9 cellular contexts compared by ENCODE assay signal in genomic region chr2:65071499-65072180, GRCh38. TPM values are rescaled to one million over a fixed set of nuclear protein-coding genes. Genes with fewer than 3 reads are reported as not detected.
DNase-seq lines count a peak whose midpoint lies in the region; ATAC-seq, FAIRE-seq and TF ChIP-seq lines count a peak whose summit lies in the region.
"Had no signal": no experiment of that assay in that cellular context is flagged by ENCODE, and none has a peak within 500 bp of the region (broad histone marks: within the 10 kb centered on the region; RNA-seq: fewer than 3 reads in every experiment).

No MANE protein-coding gene starts in this region.

- no peaks in the 10 kb centered on the region for H3K79me2 ChIP-seq in DOHH2 (ENCODE audit: control insufficient read depth, low read length)
- no peaks in the 10 kb centered on the region for H3K79me2 ChIP-seq in Loucy (ENCODE audit: insufficient read depth, low read length)

- H3K4me1 ChIP-seq in DOHH2 (ENCODE audit: control insufficient read depth, low read length) (peaks cover 28% of the 10 kb centered on the region), Loucy (ENCODE audit: insufficient read depth, low read length, poor library complexity, severe bottlenecking) (no peaks in the 10 kb centered on the region)

- no peak overlapping the region for H3K4me3 Mint-ChIP-seq in nephron progenitor cell

- no peak for ATAC-seq in HG03095 (IDR thresholded peaks at IDR 0.05; ENCODE audit: unreplicated experiment)

- H3K4me2 ChIP-seq in DOHH2 (ENCODE audit: low read length): no peak overlapping the region
- no peak overlapping the region for H3K4me2 ChIP-seq in Loucy (ENCODE audit: low read depth, low read length, poor library complexity, severe bottlenecking)

- H4K20me1 ChIP-seq in DOHH2 (ENCODE audit: control insufficient read depth, insufficient read depth, low read depth, low read length): no peaks in the 10 kb centered on the region
- H4K20me1 ChIP-seq in Loucy (ENCODE audit: insufficient read depth, low read length, poor library complexity, severe bottlenecking): no peaks in the 10 kb centered on the region

- peak overlapping the region; percentile 61 for H3K27ac Mint-ChIP-seq in nephron progenitor cell

- H3K36me3 ChIP-seq in DOHH2 (ENCODE audit: control insufficient read depth, low read length) (peaks cover 48% of the 10 kb centered on the region), Loucy (ENCODE audit: insufficient read depth, low read length) (peaks cover 49% of the 10 kb centered on the region; the same call in 1 of the 2 replicates), bronchial epithelial cell (ENCODE audit: control insufficient read depth, insufficient read depth, low read length) (peaks cover 10% of the 10 kb centered on the region)

- TF ChIP-seq CTCF in DOHH2 (IDR thresholded peaks at IDR 0.05; ENCODE audit: low read depth, low read length, poor library complexity, severe bottlenecking) (peak; percentile 31), Loucy (conservative IDR thresholded peaks at IDR 0.05; ENCODE audit: low read length) (0 out of 2 replicates have a peak, but pooled peaks have one; percentile 21), bronchial epithelial cell (IDR thresholded peaks at IDR 0.05; ENCODE audit: insufficient read depth, low read length, severe bottlenecking) (peak; percentile 29), nephron progenitor cell (IDR thresholded peaks at IDR 0.05) (no peak), GM10266 (IDR thresholded peaks at IDR 0.05; ENCODE audit: control insufficient read depth, insufficient read depth, low read depth, missing control alignments) (no peak)

- no peak overlapping the region for H3K9ac ChIP-seq in Loucy (ENCODE audit: low read depth, low read length, poor library complexity, severe bottlenecking)

- H3K27me3 ChIP-seq in DOHH2 (ENCODE audit: control insufficient read depth, low read length): no peaks in the 10 kb centered on the region
- no peaks in the 10 kb centered on the region for H3K27me3 ChIP-seq in Loucy (ENCODE audit: insufficient read depth, low read length, poor library complexity, severe bottlenecking)
- H3K27me3 ChIP-seq in bronchial epithelial cell (ENCODE audit: control insufficient read depth, insufficient read depth, low read length): no peaks in the 10 kb centered on the region

- H3F3A ChIP-seq in DOHH2 (ENCODE audit: control insufficient read depth, insufficient read depth) (0 out of 2 replicates have a peak, but pooled peaks cover 3% of the 10 kb centered on the region), Loucy (ENCODE audit: low read depth) (no peaks in the 10 kb centered on the region)

- no peaks in the 10 kb centered on the region for H3K27me3 Mint-ChIP-seq in nephron progenitor cell (ENCODE audit: low read depth, poor library complexity)

- H3K9me3 ChIP-seq in DOHH2 (ENCODE audit: control insufficient read depth, insufficient read depth, low read length) (no peaks in the 10 kb centered on the region), Loucy (ENCODE audit: insufficient read depth, low read depth, low read length) (no peaks in the 10 kb centered on the region)

- DNase-seq in bronchial epithelial cell (ENCODE audit: low read depth) (peak; percentile 41), nephron progenitor cell (peak; percentile 26), GM10266 (ENCODE audit: extremely low spot score) (no peak), NCI-H1930 (lab: John Stamatoyannopoulos, UW) (no peak)
- DNase-seq in activated CD4-positive, alpha-beta T cell treated with anti-CD3 and anti-CD28 coated beads for 48 hours: no peak
- DNase-seq: hypothalamus had no signal

- H3K4me3 ChIP-seq in DOHH2 (ENCODE audit: low read length): no peak overlapping the region
- no peak overlapping the region for H3K4me3 ChIP-seq in Loucy (ENCODE audit: low read length, poor library complexity, severe bottlenecking)
- no peak overlapping the region for H3K4me3 ChIP-seq in bronchial epithelial cell (ENCODE audit: low read depth, low read length)

- H3K9me2 ChIP-seq in DOHH2 (replicated peaks; ENCODE audit: control insufficient read depth, low read length) (no peaks in the 10 kb centered on the region), Loucy (replicated peaks; ENCODE audit: low read depth, low read length) (no peaks in the 10 kb centered on the region)

- no peak for FAIRE-seq in bronchial epithelial cell (lab: Jason Lieb, UNC)

- H3K36me3 Mint-ChIP-seq in nephron progenitor cell (ENCODE audit: low read depth): peaks cover 49% of the 10 kb centered on the region

- H3K27ac ChIP-seq in DOHH2 (ENCODE audit: low read depth, low read length): no peak overlapping the region

- peaks cover 27% of the 10 kb centered on the region for H3K4me1 Mint-ChIP-seq in nephron progenitor cell

- H3K9me3 Mint-ChIP-seq in nephron progenitor cell: no peaks in the 10 kb centered on the region

- H2AFZ ChIP-seq in Loucy (ENCODE audit: low read length): no peak overlapping the region

RNA-seq across cellular contexts. Expression of gene CEP68, which starts 15.4 kb away (rescaled TPM):
- 3.8 and 3.9 TPM in 2 replicates for total RNA-seq in bronchial epithelial cell

RNA-seq across cellular contexts. Expression of gene RAB1A, which starts 58.3 kb away (rescaled TPM):
- 114 and 125 TPM in 2 replicates for total RNA-seq in bronchial epithelial cell

Comparison
In these comparisons a context has a peak if more than half of its experiments do, and no peak if none do; other contexts are left out.
1. CTCF ChIP-seq: peak in DOHH2 (single experiment), Loucy (single experiment) and bronchial epithelial cell (single experiment); none in nephron progenitor cell (single experiment) and GM10266 (single experiment).
2. DNase-seq: peak in bronchial epithelial cell (single experiment) and nephron progenitor cell (single experiment); none in GM10266 (single experiment), NCI-H1930 (0 of 2) and activated CD4-positive, alpha-beta T cell treated with anti-CD3 and anti-CD28 coated beads for 48 hours (single experiment).